Comparison of ENCODE assay signal across 22 cellular contexts in genomic region chr16:70678898-70679652, GRCh38. TPM values are rescaled to one million over a fixed set of nuclear protein-coding genes. Genes with fewer than 3 reads are reported as not detected.
DNase-seq lines count a peak whose midpoint lies in the region; ATAC-seq, FAIRE-seq and TF ChIP-seq lines count a peak whose summit lies in the region.
"Had no signal": no experiment of that assay in that cellular context is flagged by ENCODE, and none has a peak within 500 bp of the region (broad histone marks: within the 10 kb centered on the region; RNA-seq: fewer than 3 reads in every experiment).

No MANE protein-coding gene starts in this region.

- H2AK5ac ChIP-seq in mesenchymal stem cell (ENCODE audit: low read length, severe bottlenecking), result no peak overlapping the region

- H3K4me1 ChIP-seq in mesenchymal stem cell (ENCODE audit: control insufficient read depth, insufficient read depth, low read depth, low read length) (peaks cover 38% of the 10 kb centered on the region), transverse colon (peaks cover 32 to 41% (median 35%) of the 10 kb centered on the region in 4 donors)
- H3K4me1 ChIP-seq: colonic mucosa had no signal

- H3K9me3 Mint-ChIP-seq in activated naive CD8-positive, alpha-beta T cell treated with anti-CD3 and anti-CD28 coated beads, Interleukin-2, amount 10 ng/mL, durations not matched to agents 7 days and 5 days, result no peaks in the 10 kb centered on the region
- no peaks in the 10 kb centered on the region for H3K9me3 Mint-ChIP-seq in activated naive CD8-positive, alpha-beta T cell treated with anti-CD3 and anti-CD28 coated beads for 36 hours
- H3K9me3 Mint-ChIP-seq: activated CD4-positive, alpha-beta T cell treated with anti-CD3 and anti-CD28 coated beads, Interleukin-2, amount 10 ng/mL, durations not matched to agents 24 days and 14 days had no signal

- no peak overlapping the region for H2BK5ac ChIP-seq in mesenchymal stem cell (ENCODE audit: low read depth, low read length, poor library complexity, severe bottlenecking)

- no peak for TF ChIP-seq POLR2A in transverse colon (IDR thresholded peaks at IDR 0.05)

- peaks cover 4% of the 10 kb centered on the region for H3K4me1 Mint-ChIP-seq in activated naive CD8-positive, alpha-beta T cell treated with anti-CD3 and anti-CD28 coated beads, Interleukin-2, amount 10 ng/mL, durations not matched to agents 7 days and 5 days
- H3K4me1 Mint-ChIP-seq in activated naive CD8-positive, alpha-beta T cell treated with anti-CD3 and anti-CD28 coated beads for 36 hours, result peaks cover 9% of the 10 kb centered on the region
- H3K4me1 Mint-ChIP-seq: CD14-positive monocyte had no signal

- no peak for DNase-seq in activated naive CD8-positive, alpha-beta T cell treated with anti-CD3 and anti-CD28 coated beads, Interleukin-2, amount 10 ng/mL, durations not matched to agents 7 days and 5 days
- no peak for DNase-seq in activated naive CD8-positive, alpha-beta T cell treated with anti-CD3 and anti-CD28 coated beads for 36 hours
- no peak for DNase-seq in caudate nucleus (lab: John Stamatoyannopoulos, UW)
- no peak for DNase-seq in mesenchymal stem cell
- DNase-seq in transverse colon, result no peak
- DNase-seq in stimulated activated CD4-positive, alpha-beta T cell treated with anti-CD3 and anti-CD28 coated beads, Interleukin-2, amount 100 ng/mL, for 24 hours, result no peak
- DNase-seq in frontal cortex (ENCODE audit: low spot score in 2 of 2), result no peak
- DNase-seq: colonic mucosa; foreskin fibroblast; GOT3; NCI-H1092; NCI-H2081 treated with DMSO at 0.1 percent for 48 hours; occipital lobe; stimulated activated CD4-positive, alpha-beta T cell treated with anti-CD3 and anti-CD28 coated beads, Interleukin-15, amount 100 ng/mL, for 24 hours had no signal

- no peak overlapping the region for H3K4ac ChIP-seq in mesenchymal stem cell (ENCODE audit: low read depth in 1 of 2, low read length in 2 of 2)

- WGBS in mesenchymal stem cell, result 89% methylated on average over 28 of the region's 28 CpGs
- WGBS in transverse colon (ENCODE audit: low coverage in 1 of 2), 2 donors, result 82% methylated on average over 28 of the region's 28 CpGs; no CpG with 5 or more reads in 1 of the 2 donors

- peak; percentile 24 for ATAC-seq in activated naive CD8-positive, alpha-beta T cell treated with anti-CD3 and anti-CD28 coated beads, Interleukin-2, amount 10 ng/mL, durations not matched to agents 7 days and 5 days (ENCODE audit: low read depth)
- no peak for ATAC-seq in GM21360 (IDR thresholded peaks at IDR 0.05; ENCODE audit: unreplicated experiment)

- H3K4me2 ChIP-seq in mesenchymal stem cell (ENCODE audit: low read length, poor library complexity, severe bottlenecking), result no peak overlapping the region
- H3K4me2 ChIP-seq: A549 had no signal

- no peaks in the 10 kb centered on the region for H3K27me3 Mint-ChIP-seq in activated naive CD8-positive, alpha-beta T cell treated with anti-CD3 and anti-CD28 coated beads, Interleukin-2, amount 10 ng/mL, durations not matched to agents 7 days and 5 days
- peaks cover 4% of the 10 kb centered on the region for H3K27me3 Mint-ChIP-seq in activated naive CD8-positive, alpha-beta T cell treated with anti-CD3 and anti-CD28 coated beads for 36 hours

- H3K27ac Mint-ChIP-seq in activated naive CD8-positive, alpha-beta T cell treated with anti-CD3 and anti-CD28 coated beads, Interleukin-2, amount 10 ng/mL, durations not matched to agents 7 days and 5 days, result peak overlapping the region; percentile 58
- no peak overlapping the region for H3K27ac Mint-ChIP-seq in activated naive CD8-positive, alpha-beta T cell treated with anti-CD3 and anti-CD28 coated beads for 36 hours
- H3K27ac Mint-ChIP-seq: activated CD4-positive, alpha-beta T cell treated with anti-CD3 and anti-CD28 coated beads, Interleukin-2, amount 10 ng/mL, durations not matched to agents 24 days and 14 days; CD14-positive monocyte had no signal

- intact Hi-C loops in transverse colon (cut with DNase I; ENCODE audit: low total_unique reads), result no loop called here

- TF ChIP-seq CTCF in transverse colon (IDR thresholded peaks at IDR 0.05), result no peak

- H3K23ac ChIP-seq in mesenchymal stem cell (ENCODE audit: low read length in 2 of 2), result no peak overlapping the region

- peak overlapping the region; percentile 44 for H3K27ac ChIP-seq in caudate nucleus (ENCODE audit: low read depth, low read length)
- H3K27ac ChIP-seq in mesenchymal stem cell (ENCODE audit: low read length, poor library complexity, severe bottlenecking), result no peak overlapping the region
- H3K27ac ChIP-seq in transverse colon, result peak overlapping the region; percentile 6 to 91 (median 89)
- H3K27ac ChIP-seq: colonic mucosa had no signal

- H3K27me3 ChIP-seq in mesenchymal stem cell (ENCODE audit: control insufficient read depth in 1 of 2, insufficient read depth in 1 of 2, low read length in 2 of 2) (no peaks in the 10 kb centered on the region), transverse colon (no peaks in the 10 kb centered on the region)
- H3K27me3 ChIP-seq: colonic mucosa, upper lobe of left lung had no signal

- H3K36me3 Mint-ChIP-seq in activated naive CD8-positive, alpha-beta T cell treated with anti-CD3 and anti-CD28 coated beads, Interleukin-2, amount 10 ng/mL, durations not matched to agents 7 days and 5 days, result no peaks in the 10 kb centered on the region
- H3K36me3 Mint-ChIP-seq in activated naive CD8-positive, alpha-beta T cell treated with anti-CD3 and anti-CD28 coated beads for 36 hours, result peaks cover 2% of the 10 kb centered on the region
- H3K36me3 Mint-ChIP-seq: CD14-positive monocyte had no signal

- no peak overlapping the region for H3K4me3 ChIP-seq in mesenchymal stem cell (ENCODE audit: insufficient read depth in 1 of 2, low read depth in 1 of 2, low read length in 2 of 2)
- no peak overlapping the region for H3K4me3 ChIP-seq in transverse colon
- H3K4me3 ChIP-seq: A549, colonic mucosa, upper lobe of left lung had no signal

- no peak for TF ChIP-seq EP300 in transverse colon (IDR thresholded peaks at IDR 0.05; ENCODE audit: low read depth)

- H3K4me3 Mint-ChIP-seq in activated naive CD8-positive, alpha-beta T cell treated with anti-CD3 and anti-CD28 coated beads, Interleukin-2, amount 10 ng/mL, durations not matched to agents 7 days and 5 days, result peak overlapping the region; percentile 9
- H3K4me3 Mint-ChIP-seq in activated naive CD8-positive, alpha-beta T cell treated with anti-CD3 and anti-CD28 coated beads for 36 hours, result no peak overlapping the region
- H3K4me3 Mint-ChIP-seq: activated CD4-positive, alpha-beta T cell treated with anti-CD3 and anti-CD28 coated beads, Interleukin-2, amount 10 ng/mL, durations not matched to agents 24 days and 14 days; CD14-positive monocyte had no signal

- no peak for FAIRE-seq in frontal cortex (lab: Jason Lieb, UNC)
- FAIRE-seq: A549, endothelial cell of umbilical vein, HTR-8/SVneo had no signal

- in situ Hi-C loops in transverse colon (cut with MboI; ENCODE audit: low pct_ligation_motif_present in 1 of 4, low pct_unique_long_range_greater_than_20kb in 1 of 4, low sequenced_read_pairs in 3 of 4), result loop anchor here in 2 of 4 donors (10.0 kb wide), 2 partner anchors 86 to 96 kb away; no protein-coding TSS in a partner anchor

- no peak overlapping the region for H2BK12ac ChIP-seq in mesenchymal stem cell (ENCODE audit: low read length in 2 of 2)

- POLR2A ChIA-PET in activated naive CD8-positive, alpha-beta T cell treated with anti-CD3 and anti-CD28 coated beads, Interleukin-2, amount 10 ng/mL, durations not matched to agents 7 days and 5 days (lab: Charles Lee), result interaction anchor here (1.5 kb wide), 1 partner anchor 60 kb away, joined by 4 read pairs; no protein-coding TSS in a partner anchor

- H3K14ac ChIP-seq in mesenchymal stem cell (ENCODE audit: low read length in 2 of 2), result no peak overlapping the region

- H4K8ac ChIP-seq in mesenchymal stem cell (ENCODE audit: low read length), result no peak overlapping the region

- H3K9me3 ChIP-seq in mesenchymal stem cell (ENCODE audit: control insufficient read depth, low read length), result no peaks in the 10 kb centered on the region
- no peaks in the 10 kb centered on the region for H3K9me3 ChIP-seq in transverse colon
- H3K9me3 ChIP-seq: A549, colonic mucosa, upper lobe of left lung had no signal

- H2BK15ac ChIP-seq in mesenchymal stem cell (ENCODE audit: low read depth, poor library complexity, severe bottlenecking), result peak overlapping the region; percentile 2

- no peak overlapping the region for H2BK120ac ChIP-seq in mesenchymal stem cell (ENCODE audit: low read depth, low read length)

- H3K36me3 ChIP-seq in mesenchymal stem cell (ENCODE audit: control insufficient read depth in 1 of 2, insufficient read depth in 2 of 2, low read depth in 1 of 2, low read length in 2 of 2) (peaks cover 64 to 77% of the 10 kb centered on the region in 2 experiments), transverse colon (no peaks in the 10 kb centered on the region)
- H3K36me3 ChIP-seq: colonic mucosa had no signal

- H3K9ac ChIP-seq in mesenchymal stem cell (ENCODE audit: low read length), result no peak overlapping the region

- H4K91ac ChIP-seq in mesenchymal stem cell (ENCODE audit: low read length), result no peak overlapping the region

- no peak overlapping the region for H2AFZ ChIP-seq in mesenchymal stem cell (ENCODE audit: low read depth, low read length)

- H3K79me1 ChIP-seq in mesenchymal stem cell (replicated peaks; ENCODE audit: low read length, poor library complexity, severe bottlenecking), result peaks cover 55% of the 10 kb centered on the region

- H3K18ac ChIP-seq in mesenchymal stem cell (ENCODE audit: low read depth in 1 of 2, low read length in 2 of 2), result peak overlapping the region in 1 of 2 experiments; percentile 21

RNA-seq across cellular contexts. Expression of gene MTSS2, which starts 6.8 kb away (rescaled TPM):
- 1 to 10 TPM; 4.6 to 4.8 TPM for total RNA-seq in activated naive CD8-positive, alpha-beta T cell treated with anti-CD3 and anti-CD28 coated beads, Interleukin-2, amount 10 ng/mL, durations not matched to agents 7 days and 5 days
- total RNA-seq in activated naive CD8-positive, alpha-beta T cell treated with anti-CD3 and anti-CD28 coated beads for 36 hours, result 1 to 10 TPM; 6.9 to 9.2 TPM
- 105 TPM for polyA plus RNA-seq in mesenchymal stem cell (2013, experiment 1 of 2)
- polyA plus RNA-seq in mesenchymal stem cell (2013, experiment 2 of 2), result 103 TPM
- total RNA-seq in transverse colon (100 to 1,000 TPM in 1 of 4 donors, 10 to 100 TPM in 3; 13.9 to 149 (median 33.8) TPM), frontal cortex (25.7 TPM)
- polyA plus RNA-seq: CD14-positive monocyte had no signal

RNA-seq across cellular contexts. Expression of gene IL34, which starts 32.7 kb away (rescaled TPM):
- total RNA-seq in activated naive CD8-positive, alpha-beta T cell treated with anti-CD3 and anti-CD28 coated beads, Interleukin-2, amount 10 ng/mL, durations not matched to agents 7 days and 5 days, result under 1 TPM in 1 of 2 experiments, not detected in 1; 0.42 TPM
- under 1 TPM in 1 of 2 experiments, not detected in 1; 0.22 TPM for total RNA-seq in activated naive CD8-positive, alpha-beta T cell treated with anti-CD3 and anti-CD28 coated beads for 36 hours
- polyA plus RNA-seq in mesenchymal stem cell (2013, experiment 1 of 2), result 0.15 TPM
- polyA plus RNA-seq in mesenchymal stem cell (2013, experiment 2 of 2), result 0.11 TPM
- total RNA-seq in transverse colon (1 to 10 TPM in 2 of 4 donors, not detected in 2; 1.1 to 1.4 TPM), frontal cortex (1.6 TPM)
- total RNA-seq: NCI-H460 had no signal
- polyA plus RNA-seq: CD14-positive monocyte had no signal
